1 cellular context compared by ENCODE assay signal in genomic region chr9:96078866-96079505, GRCh38.
TF ChIP-seq lines count a peak whose summit lies in the region.

No MANE protein-coding gene starts in this region.

TF ChIP-seq in A549, 52 proteins besides CTCF, POLR2A, EP300 and RAD21 (continued from another document):
- no peak for TF ChIP-seq JUNB (IDR thresholded peaks at IDR 0.05)
